In the genomic region with DNA sequence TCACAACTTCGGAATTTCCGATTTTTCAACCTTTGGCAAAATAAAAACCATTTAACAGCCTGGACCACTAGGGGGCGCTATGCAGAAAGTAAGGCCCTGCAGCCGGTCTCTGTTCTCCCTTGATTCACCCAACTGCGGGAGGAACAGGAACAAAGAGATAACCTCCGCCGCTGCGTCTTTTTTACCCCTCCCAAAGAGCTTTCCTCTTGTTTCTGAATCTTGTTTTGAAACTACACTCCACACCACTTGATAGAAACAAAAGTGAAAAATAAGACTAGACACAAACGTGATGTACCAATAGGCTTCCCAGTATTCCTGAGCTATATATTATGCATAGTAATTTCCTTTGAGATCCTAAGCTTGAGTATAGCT, we compare ENCODE assay signal across 8 cellular contexts.
A peak's percentile ranks its signal among the peaks of the same experiment; 100 is the strongest.
DNase-seq lines count a peak whose midpoint lies in the region; ATAC-seq and TF ChIP-seq lines count a peak whose summit lies in the region.

No MANE protein-coding gene starts in this region.

- POLR2A ChIA-PET in GM10248 (lab: Yijun Ruan, JAX) = no interaction called here

- ATAC-seq in left ventricle myocardium superior (peak; percentile 50), GM18873 (IDR thresholded peaks at IDR 0.05; ENCODE audit: low FRiP score, unreplicated experiment) (no peak), GM19397 (IDR thresholded peaks at IDR 0.05; ENCODE audit: unreplicated experiment) (no peak)

- CTCF ChIA-PET in GM10248 (lab: Yijun Ruan, JAX) = interaction anchor here (0.6 to 3.1 kb wide), 47 partner anchors 8 to 1183 kb away, joined by 3 to 49 read pairs (median 4); a partner anchor contains a TSS

- intact Hi-C loops in left ventricle myocardium superior (cut with micrococcal nuclease) = no loop called here

- H3K4me3 ChIP-seq in retinal pigment epithelial cell (ENCODE audit: low read length) = no peak overlapping the region

- peak; percentile 60 for TF ChIP-seq CTCF in GM10248 (IDR thresholded peaks at IDR 0.05; ENCODE audit: control extremely low read depth, extremely low read depth, low read depth, missing control alignments)
- peak; percentile 84 for TF ChIP-seq CTCF in retinal pigment epithelial cell (conservative IDR thresholded peaks at IDR 0.05; ENCODE audit: low read depth, low read length)

- DNase-seq in GM10248 (ENCODE audit: extremely low spot score) (peak; percentile 56), NCI-H1105 (lab: John Stamatoyannopoulos, UW) (peak; percentile 59), SW 1271 (lab: John Stamatoyannopoulos, UW) (peak; percentile 5 to 53), left ventricle myocardium superior (peak; percentile 66), retinal pigment epithelial cell (ENCODE audit: low read depth) (no peak)
- DNase-seq in activated naive CD8-positive, alpha-beta T cell treated with anti-CD3 and anti-CD28 coated beads, Interleukin-2, amount 50 U/mL, for 16 hours (ENCODE audit: low read depth, low spot score) = peak; percentile 55
